8 cellular contexts compared by ENCODE assay signal in the genomic region with DNA sequence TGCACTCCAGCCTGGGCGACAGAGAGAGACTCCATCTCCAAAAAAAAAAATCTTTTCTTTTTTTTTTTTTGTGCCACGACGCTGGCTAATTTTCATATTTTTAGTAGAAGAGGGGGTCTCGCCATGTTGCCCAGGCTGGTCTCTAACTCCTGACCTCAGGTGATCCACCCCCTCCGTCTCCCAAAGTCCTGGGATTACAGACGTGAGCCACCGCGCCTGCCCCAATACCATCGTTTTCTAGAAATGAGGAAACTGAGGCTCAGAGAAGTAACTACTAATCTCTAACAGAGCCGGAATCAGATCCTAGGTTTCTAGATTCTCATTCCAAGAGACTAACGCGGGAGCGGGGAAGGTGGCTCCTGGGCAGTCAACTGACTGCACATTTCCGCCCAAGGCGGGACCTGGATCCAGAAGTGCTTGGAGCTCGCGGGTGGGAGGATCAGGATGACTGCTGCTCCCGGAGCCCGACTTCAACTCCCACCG. TPM values are rescaled to one million over a fixed set of nuclear protein-coding genes. Genes with fewer than 3 reads are reported as not detected.
DNase-seq lines count a peak whose midpoint lies in the region; ATAC-seq and TF ChIP-seq lines count a peak whose summit lies in the region.

No MANE protein-coding gene starts in this region.

- no peaks in the 10 kb centered on the region for H3K27me3 Mint-ChIP-seq in activated naive CD4-positive, alpha-beta T cell treated with anti-CD3 and anti-CD28 coated beads, Interleukin-2, amount 50 U/mL, for 24 hours
- no peaks in the 10 kb centered on the region for H3K27me3 Mint-ChIP-seq in stimulated activated memory B cell treated with anti-CD40 and anti-IgM and Interleukin-4, amounts not matched to agents 10 μg/mL and 1 μg/mL and 100 μg/mL, for 72 hours

- no peaks in the 10 kb centered on the region for H3K9me3 Mint-ChIP-seq in activated naive CD4-positive, alpha-beta T cell treated with anti-CD3 and anti-CD28 coated beads, Interleukin-2, amount 50 U/mL, for 24 hours
- H3K9me3 Mint-ChIP-seq in stimulated activated memory B cell treated with anti-CD40 and anti-IgM and Interleukin-4, amounts not matched to agents 10 μg/mL and 1 μg/mL and 100 μg/mL, for 72 hours, result no peaks in the 10 kb centered on the region

- peaks cover 49% of the 10 kb centered on the region for H3K4me1 Mint-ChIP-seq in activated naive CD4-positive, alpha-beta T cell treated with anti-CD3 and anti-CD28 coated beads, Interleukin-2, amount 50 U/mL, for 24 hours
- peaks cover 22% of the 10 kb centered on the region for H3K4me1 Mint-ChIP-seq in stimulated activated memory B cell treated with anti-CD40 and anti-IgM and Interleukin-4, amounts not matched to agents 10 μg/mL and 1 μg/mL and 100 μg/mL, for 72 hours

- H3K27me3 ChIP-seq in adrenal gland (no peaks in the 10 kb centered on the region), iPS-15b (ENCODE audit: control insufficient read depth, insufficient read depth, low read length) (peaks cover 28% of the 10 kb centered on the region)

- H3K36me3 Mint-ChIP-seq in activated naive CD4-positive, alpha-beta T cell treated with anti-CD3 and anti-CD28 coated beads, Interleukin-2, amount 50 U/mL, for 24 hours, result no peaks in the 10 kb centered on the region
- H3K36me3 Mint-ChIP-seq in stimulated activated memory B cell treated with anti-CD40 and anti-IgM and Interleukin-4, amounts not matched to agents 10 μg/mL and 1 μg/mL and 100 μg/mL, for 72 hours, result no peaks in the 10 kb centered on the region

- peak overlapping the region; percentile 44 to 94 (median 80) for H3K27ac ChIP-seq in adrenal gland

- no peaks in the 10 kb centered on the region for H3K9me3 ChIP-seq in adrenal gland (replicated peaks in 1 of 3)
- H3K9me3 ChIP-seq in iPS-15b (ENCODE audit: control insufficient read depth, insufficient read depth, low read length), result no peaks in the 10 kb centered on the region

- peak overlapping the region; percentile 3 to 90 (median 60) for H3K4me3 ChIP-seq in adrenal gland
- H3K4me3 ChIP-seq in iPS-15b (ENCODE audit: low read depth, low read length), result peak overlapping the region; percentile 85

- no peak for ATAC-seq in stimulated activated memory B cell treated with anti-CD40 and anti-IgM and Interleukin-4, amounts not matched to agents 10 μg/mL and 1 μg/mL and 100 μg/mL, for 72 hours

- TF ChIP-seq POLR2A in adrenal gland (IDR thresholded peaks at IDR 0.05), result no peak

- peak overlapping the region; percentile 90 for H3K27ac Mint-ChIP-seq in activated naive CD4-positive, alpha-beta T cell treated with anti-CD3 and anti-CD28 coated beads, Interleukin-2, amount 50 U/mL, for 24 hours
- peak overlapping the region; percentile 85 for H3K27ac Mint-ChIP-seq in stimulated activated memory B cell treated with anti-CD40 and anti-IgM and Interleukin-4, amounts not matched to agents 10 μg/mL and 1 μg/mL and 100 μg/mL, for 72 hours

- intact Hi-C loops in adrenal gland (cut with DNase I), result loop anchor here (2.0 to 10.0 kb wide), 2 partner anchors 50 to 232 kb away; partner anchors contain the start of gene GRK2 (in 2 of the 2)

- peak overlapping the region; percentile 99 for H3K4me3 Mint-ChIP-seq in activated naive CD4-positive, alpha-beta T cell treated with anti-CD3 and anti-CD28 coated beads, Interleukin-2, amount 50 U/mL, for 24 hours
- H3K4me3 Mint-ChIP-seq in stimulated activated memory B cell treated with anti-CD40 and anti-IgM and Interleukin-4, amounts not matched to agents 10 μg/mL and 1 μg/mL and 100 μg/mL, for 72 hours, result peak overlapping the region; percentile 92

- H3K4me1 ChIP-seq in adrenal gland (replicated peaks in 1 of 2), result peaks cover 0 to 12% of the 10 kb centered on the region in 2 donors
- no peaks in the 10 kb centered on the region for H3K4me1 ChIP-seq in iPS-15b (ENCODE audit: control insufficient read depth, insufficient read depth, low read length)

- DNase-seq in activated naive CD4-positive, alpha-beta T cell treated with anti-CD3 and anti-CD28 coated beads, Interleukin-2, amount 50 U/mL, for 16 hours, result no peak
- DNase-seq in HS-5 (ENCODE audit: low read depth) (peak; percentile 51), adrenal gland (no peak), AG20443 (ENCODE audit: low spot score) (no peak)
- no peak for DNase-seq in activated CD4-positive, alpha-beta T cell treated with anti-CD3 and anti-CD28 coated beads, Interleukin-2, amount 50 U/mL, for 48 hours

- H3K9ac ChIP-seq in iPS-15b (ENCODE audit: low read depth, low read length), result peak overlapping the region; percentile 91

- H3K36me3 ChIP-seq in adrenal gland (replicated peaks in 1 of 2) (no peaks in the 10 kb centered on the region), iPS-15b (ENCODE audit: control insufficient read depth, insufficient read depth, low read length) (no peaks in the 10 kb centered on the region)

- WGBS in adrenal gland, 4 donors, result 1 to 2% (median 2%) methylated on average over 12 to 20 of the region's 20 CpGs

- no peak for TF ChIP-seq CTCF in adrenal gland (IDR thresholded peaks at IDR 0.05)

RNA-seq across cellular contexts. Expression of gene SSH3, which starts 13.6 kb away (rescaled TPM):
- 10 to 100 TPM; 10.8 to 31.2 (median 25.7) TPM for total RNA-seq in adrenal gland
- 10 to 100 TPM in 2 of 3 donors, 1 to 10 TPM in 1; 4.2 to 35.2 (median 21.8) TPM for polyA plus RNA-seq in adrenal gland

RNA-seq across cellular contexts. Expression of gene ANKRD13D, which starts 27.8 kb away (rescaled TPM):
- 10 to 100 TPM in 7 of 8 donors, 1 to 10 TPM in 1; 9.2 to 52.9 (median 40.4) TPM for total RNA-seq in adrenal gland
- 100 to 1,000 TPM in 1 of 3 donors, 10 to 100 TPM in 1, 1 to 10 TPM in 1; 8.7 to 205 (median 99.8) TPM for polyA plus RNA-seq in adrenal gland

RNA-seq across cellular contexts. Expression of gene POLD4, which starts 36.4 kb away (rescaled TPM):
- 100 to 1,000 TPM in 4 of 8 donors, 10 to 100 TPM in 4; 60.5 to 166 (median 95.6) TPM for total RNA-seq in adrenal gland
- polyA plus RNA-seq in adrenal gland, result 100 to 1,000 TPM in 2 of 3 donors, 10 to 100 TPM in 1; 13.0 to 130 (median 110) TPM

RNA-seq across cellular contexts. Expression of gene GRK2, which starts 50.6 kb away (rescaled TPM):
- 10 to 100 TPM; 43.4 to 73.7 (median 59.6) TPM for total RNA-seq in adrenal gland
- 100 to 1,000 TPM in 1 of 3 donors, 10 to 100 TPM in 2; 26.4 to 159 (median 71.3) TPM for polyA plus RNA-seq in adrenal gland

RNA-seq across cellular contexts. Expression of gene CLCF1, which starts 56.5 kb away (rescaled TPM):
- 10 to 100 TPM in 1 of 8 donors, 1 to 10 TPM in 5, under 1 TPM in 2; 0.69 to 11.7 (median 3.1) TPM for total RNA-seq in adrenal gland
- 10 to 100 TPM in 1 of 3 donors, 1 to 10 TPM in 2; 2.8 to 16.1 (median 5.6) TPM for polyA plus RNA-seq in adrenal gland
